21 cellular contexts compared by ENCODE assay signal in genomic region chr11:8329961-8330361, GRCh38.
DNase-seq lines count a peak whose midpoint lies in the region; TF ChIP-seq lines count a peak whose summit lies in the region.
"Had no signal": no experiment of that assay in that cellular context is flagged by ENCODE, and none has a peak within 500 bp of the region (broad histone marks: within the 10 kb centered on the region; RNA-seq: fewer than 3 reads in every experiment).

No MANE protein-coding gene starts in this region.

- no peak overlapping the region for H2AFZ ChIP-seq in MM.1S (ENCODE audit: low read length)

- H3K4me3 ChIP-seq in BLaER1 (no peak overlapping the region), MM.1S (ENCODE audit: low read length) (no peak overlapping the region)
- H3K4me3 ChIP-seq: breast epithelium, K562, smooth muscle cell, upper lobe of left lung had no signal

- H3K9me3 Mint-ChIP-seq in glutamatergic neuron (ENCODE audit: unreplicated experiment): peaks cover 2% of the 10 kb centered on the region
- H3K9me3 Mint-ChIP-seq: activated B cell treated with CpG ODN at 0.5 μM for 24 hours; activated naive CD8-positive, alpha-beta T cell treated with anti-CD3 and anti-CD28 coated beads for 36 hours; natural killer cell; T-helper 2 cell treated with Interferon-gamma antibody and Interleukin-4, amounts not matched to agents 5 μg/mL and 100 μg/mL, for 36 hours had no signal

- H3K36me3 Mint-ChIP-seq in glutamatergic neuron (ENCODE audit: unreplicated experiment): no peaks in the 10 kb centered on the region
- H3K36me3 Mint-ChIP-seq: activated naive CD8-positive, alpha-beta T cell treated with anti-CD3 and anti-CD28 coated beads for 36 hours; natural killer cell had no signal

- no peak for TF ChIP-seq CTCF in glutamatergic neuron (IDR thresholded peaks at IDR 0.05; ENCODE audit: partially characterized antibody, unreplicated experiment)
- TF ChIP-seq CTCF in MM.1S (IDR thresholded peaks at IDR 0.05; ENCODE audit: low read length): no peak

- H3K4me1 Mint-ChIP-seq in glutamatergic neuron (ENCODE audit: low read depth, unreplicated experiment): peaks cover 10% of the 10 kb centered on the region
- H3K4me1 Mint-ChIP-seq: natural killer cell had no signal

- H3K27ac Mint-ChIP-seq in glutamatergic neuron (ENCODE audit: unreplicated experiment): peak overlapping the region; percentile 17
- H3K27ac Mint-ChIP-seq: activated B cell treated with CpG ODN at 0.5 μM for 24 hours; activated naive CD8-positive, alpha-beta T cell treated with anti-CD3 and anti-CD28 coated beads for 36 hours; natural killer cell; T-helper 2 cell treated with Interferon-gamma antibody and Interleukin-4, amounts not matched to agents 5 μg/mL and 100 μg/mL, for 36 hours had no signal

- no peaks in the 10 kb centered on the region for H4K20me1 ChIP-seq in BLaER1
- H4K20me1 ChIP-seq in MM.1S (ENCODE audit: insufficient read depth, low read length): no peaks in the 10 kb centered on the region

- H3K4me3 Mint-ChIP-seq in glutamatergic neuron (ENCODE audit: unreplicated experiment): no peak overlapping the region
- H3K4me3 Mint-ChIP-seq: activated B cell treated with CpG ODN at 0.5 μM for 24 hours; activated naive CD8-positive, alpha-beta T cell treated with anti-CD3 and anti-CD28 coated beads for 36 hours; natural killer cell; T-helper 2 cell treated with Interferon-gamma antibody and Interleukin-4, amounts not matched to agents 5 μg/mL and 100 μg/mL, for 36 hours had no signal

- H3K9ac ChIP-seq in BLaER1: no peak overlapping the region
- no peak overlapping the region for H3K9ac ChIP-seq in MM.1S (ENCODE audit: low read length)

- no peaks in the 10 kb centered on the region for H3K9me2 ChIP-seq in MM.1S (replicated peaks; ENCODE audit: insufficient read depth, low read length)

- H3K27ac ChIP-seq in BLaER1 (peak overlapping the region; percentile 35; the same call in 1 of the 2 replicates), MM.1S (ENCODE audit: low read length) (no peak overlapping the region)
- H3K27ac ChIP-seq: breast epithelium, psoas muscle, upper lobe of left lung had no signal

- DNase-seq in DMS 273 (lab: John Stamatoyannopoulos, UW; ENCODE audit: unreplicated experiment) (peak; percentile 54), NCI-H526 (lab: John Stamatoyannopoulos, UW) (peak; percentile 44 to 65), glutamatergic neuron (peak; percentile 48), kidney tubule cell (ENCODE audit: low spot score) (no peak), KBM-7 (no peak), NCI-H2196 (lab: John Stamatoyannopoulos, UW; ENCODE audit: unreplicated experiment) (no peak), MM.1S (no peak)
- DNase-seq: activated B cell treated with CpG ODN at 0.5 μM for 24 hours; activated CD8-positive, alpha-beta memory T cell treated with anti-CD3 and anti-CD28 coated beads for 24 hours; activated naive CD8-positive, alpha-beta T cell treated with anti-CD3 and anti-CD28 coated beads for 36 hours; natural killer cell; NCI-H2227 treated with DMSO at 0.1 percent for 48 hours; SHP77 treated with DMSO at 0.1 percent for 48 hours; stimulated activated CD4-positive, alpha-beta T cell treated with anti-CD3 and anti-CD28 coated beads, Interleukin-4, amount 100 ng/mL, for 24 hours; upper lobe of left lung had no signal

- H3K9me3 ChIP-seq in BLaER1 (no peaks in the 10 kb centered on the region), MM.1S (replicated peaks; ENCODE audit: insufficient read depth, low read length) (no peaks in the 10 kb centered on the region)
- H3K9me3 ChIP-seq: breast epithelium, psoas muscle, upper lobe of left lung had no signal

- H3K4me1 ChIP-seq in BLaER1: peaks cover 72% of the 10 kb centered on the region
- no peaks in the 10 kb centered on the region for H3K4me1 ChIP-seq in MM.1S (ENCODE audit: low read length)
- H3K4me1 ChIP-seq: breast epithelium had no signal

- peak overlapping the region; percentile 90 for H3K4me2 ChIP-seq in BLaER1
- no peak overlapping the region for H3K4me2 ChIP-seq in MM.1S (ENCODE audit: low read depth, low read length)

- H3K27me3 Mint-ChIP-seq in glutamatergic neuron (ENCODE audit: unreplicated experiment): peaks cover 3% of the 10 kb centered on the region

- H3F3A ChIP-seq in MM.1S (ENCODE audit: insufficient read depth, low read length): no peaks in the 10 kb centered on the region

- H3K27me3 ChIP-seq in BLaER1 (no peaks in the 10 kb centered on the region), MM.1S (replicated peaks; ENCODE audit: insufficient read depth, low read length) (no peaks in the 10 kb centered on the region)
- H3K27me3 ChIP-seq: breast epithelium, upper lobe of left lung had no signal

- H3K36me3 ChIP-seq in BLaER1 (no peaks in the 10 kb centered on the region), MM.1S (replicated peaks; ENCODE audit: insufficient read depth, low read length) (no peaks in the 10 kb centered on the region)
- H3K36me3 ChIP-seq: breast epithelium, upper lobe of left lung had no signal

- no peaks in the 10 kb centered on the region for H3K79me2 ChIP-seq in MM.1S (ENCODE audit: low read length)

- in situ Hi-C loops in KBM-7 (cut with MboI; ENCODE audit: low pct_unique_long_range_greater_than_20kb, low sequenced_read_pairs): no loop called here

Comparison
In these comparisons a context has a peak if more than half of its experiments do, and no peak if none do; other contexts are left out.
1. DNase-seq: peak in DMS 273 (single experiment), NCI-H526 (2 of 2) and glutamatergic neuron (single experiment); none in kidney tubule cell (single experiment), KBM-7 (single experiment), NCI-H2196 (single experiment) and MM.1S (single experiment).